ENCODE assay signal across 12 cellular contexts in the genomic region with DNA sequence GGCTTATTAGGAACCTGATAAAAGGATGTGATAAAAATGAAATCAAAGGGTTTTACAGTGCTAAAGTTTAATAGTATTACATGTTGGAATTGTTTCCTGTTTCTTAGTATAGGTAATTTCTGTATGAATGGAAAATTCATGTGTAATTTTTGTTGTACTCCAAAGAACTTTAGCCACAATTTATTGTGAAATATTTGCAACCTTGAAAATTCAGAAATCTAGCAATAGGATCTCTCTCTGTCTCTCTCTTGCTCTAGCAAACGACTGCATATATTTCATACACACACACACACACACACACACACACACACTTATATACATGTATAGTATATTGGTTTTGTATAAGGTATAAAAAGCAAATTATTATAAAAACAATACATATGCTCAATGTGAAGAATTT. TPM values are rescaled to one million over a fixed set of nuclear protein-coding genes. Genes with fewer than 3 reads are reported as not detected.
DNase-seq lines count a peak whose midpoint lies in the region; ATAC-seq and TF ChIP-seq lines count a peak whose summit lies in the region.
"Had no signal": no experiment of that assay in that cellular context is flagged by ENCODE, and none has a peak within 500 bp of the region (broad histone marks: within the 10 kb centered on the region; RNA-seq: fewer than 3 reads in every experiment).

No MANE protein-coding gene starts in this region.

- no peaks in the 10 kb centered on the region for H3K9me3 ChIP-seq in CD8-positive, alpha-beta T cell (ENCODE audit: low read length)
- H3K9me3 ChIP-seq in OCI-LY1 (ENCODE audit: low read length) (no peaks in the 10 kb centered on the region; the same call in 1 of the 2 replicates), endocrine pancreas (ENCODE audit: control insufficient read depth, low read length) (no peaks in the 10 kb centered on the region), trophoblast cell (ENCODE audit: insufficient read depth, low read depth, low read length) (no peaks in the 10 kb centered on the region)

- H3K27me3 ChIP-seq in CD8-positive, alpha-beta T cell (ENCODE audit: insufficient read depth, low read length): no peaks in the 10 kb centered on the region
- H3K27me3 ChIP-seq in OCI-LY1 (ENCODE audit: insufficient read depth, low read length): no peaks in the 10 kb centered on the region
- no peaks in the 10 kb centered on the region for H3K27me3 ChIP-seq in endocrine pancreas (ENCODE audit: control insufficient read depth, insufficient read depth, low read length)
- H3K27me3 ChIP-seq in trophoblast cell (ENCODE audit: insufficient read depth, low read length): no peaks in the 10 kb centered on the region
- H3K27me3 ChIP-seq: cardiac muscle cell had no signal

- H2BK12ac ChIP-seq in trophoblast cell (ENCODE audit: low read length): no peak overlapping the region

- H3K4me2 ChIP-seq in OCI-LY1 (ENCODE audit: low read length) (peak overlapping the region; percentile 51), trophoblast cell (ENCODE audit: low read length) (no peak overlapping the region)

- peaks cover 79% of the 10 kb centered on the region for H3K4me1 Mint-ChIP-seq in CD8-positive, alpha-beta T cell (ENCODE audit: low read depth)
- peaks cover 62% of the 10 kb centered on the region for H3K4me1 Mint-ChIP-seq in osteocyte (ENCODE audit: unreplicated experiment)

- H2AFZ ChIP-seq in OCI-LY1 (ENCODE audit: low read length) (no peak overlapping the region), trophoblast cell (ENCODE audit: insufficient read depth, low read length, poor library complexity) (no peak overlapping the region)

- no peaks in the 10 kb centered on the region for H3K27me3 Mint-ChIP-seq in CD8-positive, alpha-beta T cell (ENCODE audit: low read depth)
- H3K27me3 Mint-ChIP-seq in osteocyte (ENCODE audit: unreplicated experiment): no peaks in the 10 kb centered on the region
- H3K27me3 Mint-ChIP-seq: activated CD4-positive, alpha-beta memory T cell treated with anti-CD3 and anti-CD28 coated beads for 36 hours had no signal

- H3K4me3 Mint-ChIP-seq in CD8-positive, alpha-beta T cell: peak overlapping the region; percentile 54
- peak overlapping the region; percentile 66 for H3K4me3 Mint-ChIP-seq in osteocyte (ENCODE audit: unreplicated experiment)
- H3K4me3 Mint-ChIP-seq: activated CD4-positive, alpha-beta memory T cell treated with anti-CD3 and anti-CD28 coated beads for 36 hours had no signal

- H4K8ac ChIP-seq in trophoblast cell (ENCODE audit: low read depth, low read length): no peak overlapping the region

- intact Hi-C loops in CD8-positive, alpha-beta T cell (cut with DNase I, micrococcal nuclease): loop anchor here in 1 of 2 experiments (5.0 kb wide), 1 partner anchor 36 kb away; no protein-coding TSS in a partner anchor

- POLR2A ChIA-PET in CD8-positive, alpha-beta T cell (lab: Charles Lee): interaction anchor here (0.6 kb wide), 1 partner anchor 39 kb away, joined by 4 read pairs; no protein-coding TSS in a partner anchor

- H3K9me2 ChIP-seq in OCI-LY1 (ENCODE audit: low read depth, low read length): no peaks in the 10 kb centered on the region

- no peak for TF ChIP-seq CTCF in CD8-positive, alpha-beta T cell (IDR thresholded peaks at IDR 0.05)
- no peak for TF ChIP-seq CTCF in OCI-LY1 (IDR thresholded peaks at IDR 0.05; ENCODE audit: low read length)
- TF ChIP-seq CTCF in osteocyte (IDR thresholded peaks at IDR 0.05): no peak

- H3K18ac ChIP-seq in trophoblast cell (ENCODE audit: low read length): no peak overlapping the region

- no peak overlapping the region for H3K14ac ChIP-seq in trophoblast cell (ENCODE audit: low read length)

- H4K91ac ChIP-seq in trophoblast cell (ENCODE audit: low read depth, low read length): no peak overlapping the region

- DNase-seq in CD8-positive, alpha-beta T cell: no peak
- DNase-seq in osteocyte (ENCODE audit: extremely low spot score, unreplicated experiment): no peak
- no peak for DNase-seq in SKM-1 (lab: John Stamatoyannopoulos, UW; ENCODE audit: unreplicated experiment)
- no peak for DNase-seq in Kasumi-1 (lab: John Stamatoyannopoulos, UW)
- no peak for DNase-seq in occipital lobe (lab: John Stamatoyannopoulos, UW)
- DNase-seq in trophoblast cell: no peak
- DNase-seq: activated CD4-positive, alpha-beta memory T cell treated with anti-CD3 and anti-CD28 coated beads for 36 hours; NCI-H187 had no signal

- H3K4me3 ChIP-seq in CD8-positive, alpha-beta T cell (ENCODE audit: low read depth, low read length): no peak overlapping the region
- peak overlapping the region; percentile 18 for H3K4me3 ChIP-seq in OCI-LY1 (ENCODE audit: low read depth, low read length, poor library complexity, severe bottlenecking)
- H3K4me3 ChIP-seq in endocrine pancreas (ENCODE audit: control insufficient read depth, insufficient read depth, low read length): peak overlapping the region; percentile 97
- no peak overlapping the region for H3K4me3 ChIP-seq in trophoblast cell (ENCODE audit: low read depth, low read length)

- no peak overlapping the region for H3K4ac ChIP-seq in trophoblast cell (ENCODE audit: low read depth, low read length)

- no peak overlapping the region for H3K23ac ChIP-seq in trophoblast cell (ENCODE audit: low read length)

- no peak overlapping the region for H3K27ac ChIP-seq in CD8-positive, alpha-beta T cell (ENCODE audit: low read depth, low read length)
- H3K27ac ChIP-seq in OCI-LY1 (ENCODE audit: low read depth, low read length, poor library complexity, severe bottlenecking) (no peak overlapping the region), trophoblast cell (ENCODE audit: low read depth, low read length) (no peak overlapping the region)
- H3K27ac ChIP-seq: HL-60 had no signal

- no peak overlapping the region for H4K12ac ChIP-seq in trophoblast cell (ENCODE audit: low read depth, low read length)

- no peaks in the 10 kb centered on the region for H3K9me3 Mint-ChIP-seq in CD8-positive, alpha-beta T cell
- no peaks in the 10 kb centered on the region for H3K9me3 Mint-ChIP-seq in osteocyte (ENCODE audit: unreplicated experiment)
- H3K9me3 Mint-ChIP-seq: activated CD4-positive, alpha-beta memory T cell treated with anti-CD3 and anti-CD28 coated beads for 36 hours had no signal

- no CpG with 5 or more reads among the region's 1 CpG for WGBS in trophoblast cell (ENCODE audit: extremely low coverage, insufficient coverage, insufficient read length)

- no peak overlapping the region for H3K27ac Mint-ChIP-seq in CD8-positive, alpha-beta T cell
- peak overlapping the region; percentile 87 for H3K27ac Mint-ChIP-seq in osteocyte (ENCODE audit: unreplicated experiment)
- H3K27ac Mint-ChIP-seq: activated CD4-positive, alpha-beta memory T cell treated with anti-CD3 and anti-CD28 coated beads for 36 hours had no signal

- CTCF ChIA-PET in CD8-positive, alpha-beta T cell (lab: Charles Lee): no interaction called here

- H3K79me1 ChIP-seq in trophoblast cell (ENCODE audit: low read length): no peaks in the 10 kb centered on the region

- no peaks in the 10 kb centered on the region for H4K20me1 ChIP-seq in OCI-LY1 (ENCODE audit: insufficient read depth, low read length)

- no peaks in the 10 kb centered on the region for H3F3A ChIP-seq in OCI-LY1 (ENCODE audit: insufficient read depth, low read length)

- peaks cover 36% of the 10 kb centered on the region for H3K4me1 ChIP-seq in CD8-positive, alpha-beta T cell (ENCODE audit: insufficient read depth, low read length)
- H3K4me1 ChIP-seq in OCI-LY1 (ENCODE audit: insufficient read depth, low read length, severe bottlenecking): peaks cover 21% of the 10 kb centered on the region
- H3K4me1 ChIP-seq in endocrine pancreas (ENCODE audit: control insufficient read depth, insufficient read depth, low read length): peaks cover 52% of the 10 kb centered on the region
- H3K4me1 ChIP-seq in trophoblast cell (ENCODE audit: control insufficient read depth in 1 of 2, insufficient read depth in 2 of 2, low read length in 2 of 2): no peaks in the 10 kb centered on the region

- no peak overlapping the region for H3K9ac ChIP-seq in OCI-LY1 (ENCODE audit: low read length)
- H3K9ac ChIP-seq in endocrine pancreas (ENCODE audit: control insufficient read depth, insufficient read depth, low read length): no peak overlapping the region
- H3K9ac ChIP-seq in trophoblast cell (ENCODE audit: low read length): no peak overlapping the region

- ATAC-seq in CD8-positive, alpha-beta T cell: no peak

- no peak overlapping the region for H2AK5ac ChIP-seq in trophoblast cell (ENCODE audit: low read length)

- no peaks in the 10 kb centered on the region for H3K36me3 ChIP-seq in CD8-positive, alpha-beta T cell (ENCODE audit: insufficient read depth, low read length)
- H3K36me3 ChIP-seq in OCI-LY1 (ENCODE audit: insufficient read depth, low read length): peaks cover 16% of the 10 kb centered on the region
- H3K36me3 ChIP-seq in endocrine pancreas (ENCODE audit: control insufficient read depth, insufficient read depth, low read length): no peaks in the 10 kb centered on the region
- H3K36me3 ChIP-seq in trophoblast cell (ENCODE audit: control insufficient read depth in 1 of 2, insufficient read depth in 2 of 2, low read length in 2 of 2): peaks cover 0 to 2% of the 10 kb centered on the region in 2 experiments
- H3K36me3 ChIP-seq: cardiac muscle cell had no signal

- peaks cover 19% of the 10 kb centered on the region for H3K36me3 Mint-ChIP-seq in CD8-positive, alpha-beta T cell
- H3K36me3 Mint-ChIP-seq in osteocyte (ENCODE audit: unreplicated experiment): peaks cover 6% of the 10 kb centered on the region

- H3K79me2 ChIP-seq in OCI-LY1 (ENCODE audit: insufficient read depth, low read length): peaks cover 69% of the 10 kb centered on the region
- H3K79me2 ChIP-seq in trophoblast cell (ENCODE audit: control insufficient read depth, insufficient read depth, low read length, poor library complexity): peaks cover 2% of the 10 kb centered on the region

- no peak overlapping the region for H2BK5ac ChIP-seq in trophoblast cell (ENCODE audit: low read depth, low read length, poor library complexity)

- H2BK120ac ChIP-seq in trophoblast cell (ENCODE audit: insufficient read depth, low read length, poor library complexity): no peak overlapping the region

RNA-seq across cellular contexts. Expression of gene PIAS1, which starts 59.6 kb away (rescaled TPM):
- 10 to 100 TPM; 73.9 to 78.5 TPM for total RNA-seq in CD8-positive, alpha-beta T cell
- total RNA-seq in osteocyte (38.0 and 40.6 TPM in 2 replicates), occipital lobe (24.0 TPM)
- 50.5 and 52.4 TPM in 2 replicates for polyA plus RNA-seq in trophoblast cell (2013)

Comparison
In these comparisons a context has a peak if more than half of its experiments do, and no peak if none do; other contexts are left out.
1. H3K4me3 ChIP-seq: peak in OCI-LY1 (single experiment) and endocrine pancreas (single experiment); none in CD8-positive, alpha-beta T cell (single experiment) and trophoblast cell (single experiment).